Comparison of ENCODE assay signal across 12 cellular contexts in the genomic region with DNA sequence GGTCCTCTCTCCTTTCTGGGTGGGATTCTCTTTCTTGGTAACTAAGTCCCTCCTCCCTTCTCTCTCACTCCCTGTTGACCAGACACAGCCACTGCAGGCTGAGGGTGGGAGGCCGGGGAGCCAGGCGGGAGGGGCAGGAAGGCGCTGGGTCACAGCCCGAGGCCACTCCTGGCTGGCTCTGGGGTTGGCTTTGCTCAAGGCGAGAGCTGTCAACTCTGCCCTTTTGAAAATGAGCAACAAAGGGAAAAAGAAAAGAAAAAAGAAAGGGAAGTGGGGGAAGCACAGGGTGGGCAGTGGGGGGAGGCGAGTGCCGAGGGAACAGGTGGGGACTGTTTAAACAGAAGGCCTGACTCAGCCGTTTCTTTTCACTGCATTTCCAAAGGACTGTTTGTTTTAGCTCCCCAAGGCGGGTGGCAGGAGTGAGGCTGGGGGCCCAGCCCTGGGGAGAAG.
DNase-seq lines count a peak whose midpoint lies in the region; ATAC-seq and TF ChIP-seq lines count a peak whose summit lies in the region.
"Had no signal": no experiment of that assay in that cellular context is flagged by ENCODE, and none has a peak within 500 bp of the region (broad histone marks: within the 10 kb centered on the region; RNA-seq: fewer than 3 reads in every experiment).

No MANE protein-coding gene starts in this region.

- H4K20me1 ChIP-seq in SK-N-SH (ENCODE audit: insufficient read depth) = no peaks in the 10 kb centered on the region

- H3K27ac ChIP-seq in SK-N-SH (ENCODE audit: low read depth in 2 of 2, low read length in 1 of 2) (no peak overlapping the region), upper lobe of right lung (no peak overlapping the region), A673 (ENCODE audit: low read depth, low read length, poor library complexity, severe bottlenecking) (no peak overlapping the region)
- H3K27ac ChIP-seq: neutrophil, tibial artery had no signal

- peak; percentile 50 for DNase-seq in SK-N-SH
- peak; percentile 78 for DNase-seq in WTC11 (ENCODE audit: low spot score)
- DNase-seq in islet precursor cell = peak; percentile 97
- DNase-seq in upper lobe of right lung = no peak
- DNase-seq in A673 (ENCODE audit: low spot score) = no peak
- no peak for DNase-seq in NOMO-1 treated with DMSO at 0.1 percent for 48 hours (lab: John Stamatoyannopoulos, UW; ENCODE audit: unreplicated experiment)
- DNase-seq in OCI-M2 (lab: John Stamatoyannopoulos, UW; ENCODE audit: unreplicated experiment) = no peak
- DNase-seq: ACHN, activated B cell treated with CpG ODN at 0.5 μM for 24 hours, tibial artery had no signal

- H3K9me2 ChIP-seq in SK-N-SH = no peaks in the 10 kb centered on the region

- H3K79me2 ChIP-seq in SK-N-SH (ENCODE audit: insufficient read depth) = no peaks in the 10 kb centered on the region

- H3K36me3 Mint-ChIP-seq in WTC11 = no peaks in the 10 kb centered on the region

- BruUV-seq in A673 (replicated peaks; lab: Mats Ljungman, UMichigan) = no TSS peak

- H3K9ac ChIP-seq in SK-N-SH = no peak overlapping the region

- POLR2A ChIA-PET in SK-N-SH (lab: Yijun Ruan, JAX) = no interaction called here
- POLR2A ChIA-PET in WTC11 (lab: Charles Lee) = interaction anchor here (0.6 to 1.5 kb wide), 6 partner anchors 9 to 511 kb away, joined by 3 to 7 read pairs (median 4); no protein-coding TSS in a partner anchor
- POLR2A ChIA-PET in A673 (lab: Charles Lee; ENCODE audit: low non-redundant PET) = no interaction called here

- intact Hi-C loops in upper lobe of right lung (cut with DNase I) = no loop called here
- intact Hi-C loops in A673 (cut with micrococcal nuclease; ENCODE audit: unreplicated experiment) = no loop called here

- TF ChIP-seq RAD21 in SK-N-SH (IDR thresholded peaks at IDR 0.05; ENCODE audit: low read length) = no peak

- H3F3A ChIP-seq in SK-N-SH (replicated peaks; ENCODE audit: insufficient read depth) = no peaks in the 10 kb centered on the region

- peak overlapping the region; percentile 29 for H3K4me3 Mint-ChIP-seq in WTC11
- H3K4me3 Mint-ChIP-seq: activated B cell treated with CpG ODN at 0.5 μM for 24 hours had no signal

- CTCF ChIA-PET in SK-N-SH (lab: Yijun Ruan, JAX) = interaction anchor here (1.0 to 1.2 kb wide), 2 partner anchors 9 to 27 kb away, joined by 3 to 4 read pairs; no protein-coding TSS in a partner anchor
- CTCF ChIA-PET in WTC11 (lab: Charles Lee) = interaction anchor here (0.6 to 2.7 kb wide), 12 partner anchors 10 to 745 kb away, joined by 3 to 20 read pairs (median 5); partner anchors contain the start of gene IGFBP5
- CTCF ChIA-PET in A673 (lab: Charles Lee) = no interaction called here

- H3K4me1 ChIP-seq in SK-N-SH (ENCODE audit: control insufficient read depth in 1 of 2, insufficient read depth in 2 of 2, low read depth in 1 of 2, low read length in 1 of 2) (peaks cover 0 to 6% of the 10 kb centered on the region in 2 experiments; a peak in 1 of 4 replicates), upper lobe of right lung (no peaks in the 10 kb centered on the region), A673 (ENCODE audit: insufficient read depth, low read length, poor library complexity, severe bottlenecking) (no peaks in the 10 kb centered on the region)

- 69% methylated on average over 9 of the region's 9 CpGs for WGBS in SK-N-SH (ENCODE audit: low lambda C conversion rate)

- no peak for ATAC-seq in SK-N-SH treated with all-trans-retinoic acid at 6 μM for 48 hours
- peak; percentile 98 for ATAC-seq in WTC11
- peak; percentile 45 for ATAC-seq in upper lobe of right lung

- no peaks in the 10 kb centered on the region for H3K36me3 ChIP-seq in SK-N-SH (replicated peaks in 1 of 2; ENCODE audit: control insufficient read depth in 1 of 2, insufficient read depth in 2 of 2, low read length in 1 of 2)
- no peaks in the 10 kb centered on the region for H3K36me3 ChIP-seq in upper lobe of right lung
- no peaks in the 10 kb centered on the region for H3K36me3 ChIP-seq in A673 (ENCODE audit: insufficient read depth, low read length, poor library complexity, severe bottlenecking)
- H3K36me3 ChIP-seq: neutrophil, tibial artery had no signal

- peaks cover 56% of the 10 kb centered on the region for H3K4me1 Mint-ChIP-seq in WTC11
- H3K4me1 Mint-ChIP-seq: activated B cell treated with CpG ODN at 0.5 μM for 24 hours had no signal

- TF ChIP-seq CTCF in SK-N-SH (IDR thresholded peaks at IDR 0.05) (no peak), WTC11 (IDR thresholded peaks at IDR 0.05) (no peak), upper lobe of right lung (IDR thresholded peaks at IDR 0.05) (no peak), A673 (conservative IDR thresholded peaks at IDR 0.05; ENCODE audit: low read depth, low read length) (no peak)

- H3K27me3 Mint-ChIP-seq in WTC11 (ENCODE audit: low read depth) = peaks cover 3% of the 10 kb centered on the region; the same call in 1 of the 2 replicates

- H3K27ac Mint-ChIP-seq in WTC11 = peak overlapping the region; percentile 82
- H3K27ac Mint-ChIP-seq: activated B cell treated with CpG ODN at 0.5 μM for 24 hours had no signal

- no peak for TF ChIP-seq EP300 in SK-N-SH (IDR thresholded peaks at IDR 0.05; ENCODE audit: borderline replicate concordance in 1 of 2, low read depth in 1 of 2, low read length in 1 of 2)

- H3K4me2 ChIP-seq in SK-N-SH = no peak overlapping the region

- H2AFZ ChIP-seq in SK-N-SH (ENCODE audit: low read depth) = no peak overlapping the region

- H3K4me3 ChIP-seq in SK-N-SH (ENCODE audit: low read depth in 2 of 2, low read length in 1 of 2) (no peak overlapping the region), upper lobe of right lung (no peak overlapping the region), A673 (ENCODE audit: low read depth, low read length, poor library complexity, severe bottlenecking) (no peak overlapping the region)
- H3K4me3 ChIP-seq: tibial artery had no signal

- H3K9me3 Mint-ChIP-seq in WTC11 = 0 out of 2 replicates have a peak, but pooled peaks cover 3% of the 10 kb centered on the region
- H3K9me3 Mint-ChIP-seq: activated B cell treated with CpG ODN at 0.5 μM for 24 hours had no signal

- H3K9me3 ChIP-seq in SK-N-SH (no peaks in the 10 kb centered on the region), upper lobe of right lung (no peaks in the 10 kb centered on the region), A673 (ENCODE audit: low read depth, low read length, poor library complexity, severe bottlenecking) (no peaks in the 10 kb centered on the region)
- H3K9me3 ChIP-seq: neutrophil, tibial artery had no signal

- H3K27me3 ChIP-seq in SK-N-SH (ENCODE audit: insufficient read depth) = no peaks in the 10 kb centered on the region
- no peaks in the 10 kb centered on the region for H3K27me3 ChIP-seq in upper lobe of right lung
- no peaks in the 10 kb centered on the region for H3K27me3 ChIP-seq in A673 (replicated peaks; ENCODE audit: insufficient read depth, low read depth, low read length, poor library complexity)
- H3K27me3 ChIP-seq: tibial artery had no signal

TF ChIP-seq in SK-N-SH, 30 proteins besides CTCF, POLR2A, EP300 and RAD21:
- TF ChIP-seq ELF1 (IDR thresholded peaks at IDR 0.05) (no peak), FOSL2 (IDR thresholded peaks at IDR 0.05; ENCODE audit: borderline replicate concordance, low read depth) (no peak), PBX3 (IDR thresholded peaks at IDR 0.05) (no peak), YY1 (IDR thresholded peaks at IDR 0.05; ENCODE audit: low read depth) (no peak), RCOR1 (IDR thresholded peaks at IDR 0.05; ENCODE audit: low read length) (no peak), POLR2AphosphoS5 (IDR thresholded peaks at IDR 0.05; ENCODE audit: low read depth, low read length) (no peak)

TF ChIP-seq in SK-N-SH treated with all-trans-retinoic acid at 6 μM for 48 hours, 23 proteins besides CTCF, POLR2A, EP300 and RAD21:
- TF ChIP-seq RARB (CRISPR knock-in tag; IDR thresholded peaks at IDR 0.05) (no peak), ZFP30 (CRISPR knock-in tag; IDR thresholded peaks at IDR 0.05) (no peak), ZNF8 (CRISPR knock-in tag; IDR thresholded peaks at IDR 0.05) (no peak), TOX (CRISPR knock-in tag; IDR thresholded peaks at IDR 0.05; ENCODE audit: borderline replicate concordance) (no peak), GLIS3 (CRISPR knock-in tag; IDR thresholded peaks at IDR 0.05) (no peak), ZNF565 (CRISPR knock-in tag; conservative IDR thresholded peaks at IDR 0.05; ENCODE audit: low read depth) (no peak), ZFP3 (CRISPR knock-in tag; IDR thresholded peaks at IDR 0.05) (no peak)
- TF ChIP-seq, protein P1, sequence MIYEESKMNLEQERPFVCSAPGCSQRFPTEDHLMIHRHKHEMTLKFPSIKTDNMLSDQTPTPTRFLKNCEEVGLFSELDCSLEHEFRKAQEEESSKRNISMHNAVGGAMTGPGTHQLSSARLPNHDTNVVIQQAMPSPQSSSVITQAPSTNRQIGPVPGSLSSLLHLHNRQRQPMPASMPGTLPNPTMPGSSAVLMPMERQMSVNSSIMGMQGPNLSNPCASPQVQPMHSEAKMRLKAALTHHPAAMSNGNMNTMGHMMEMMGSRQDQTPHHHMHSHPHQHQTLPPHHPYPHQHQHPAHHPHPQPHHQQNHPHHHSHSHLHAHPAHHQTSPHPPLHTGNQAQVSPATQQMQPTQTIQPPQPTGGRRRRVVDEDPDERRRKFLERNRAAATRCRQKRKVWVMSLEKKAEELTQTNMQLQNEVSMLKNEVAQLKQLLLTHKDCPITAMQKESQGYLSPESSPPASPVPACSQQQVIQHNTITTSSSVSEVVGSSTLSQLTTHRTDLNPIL (CRISPR knock-in tag; IDR thresholded peaks at IDR 0.05; ENCODE audit: low read depth) = no peak

TF ChIP-seq in WTC11, 78 proteins besides CTCF, POLR2A, EP300 and RAD21 (continues in another document):
- TF ChIP-seq TEAD1 (CRISPR knock-in tag; IDR thresholded peaks at IDR 0.05) = no peak
- TF ChIP-seq, protein P2, sequence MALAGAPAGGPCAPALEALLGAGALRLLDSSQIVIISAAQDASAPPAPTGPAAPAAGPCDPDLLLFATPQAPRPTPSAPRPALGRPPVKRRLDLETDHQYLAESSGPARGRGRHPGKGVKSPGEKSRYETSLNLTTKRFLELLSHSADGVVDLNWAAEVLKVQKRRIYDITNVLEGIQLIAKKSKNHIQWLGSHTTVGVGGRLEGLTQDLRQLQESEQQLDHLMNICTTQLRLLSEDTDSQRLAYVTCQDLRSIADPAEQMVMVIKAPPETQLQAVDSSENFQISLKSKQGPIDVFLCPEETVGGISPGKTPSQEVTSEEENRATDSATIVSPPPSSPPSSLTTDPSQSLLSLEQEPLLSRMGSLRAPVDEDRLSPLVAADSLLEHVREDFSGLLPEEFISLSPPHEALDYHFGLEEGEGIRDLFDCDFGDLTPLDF (CRISPR knock-in tag; IDR thresholded peaks at IDR 0.05) = no peak
- no peak for TF ChIP-seq ZNF396 (CRISPR knock-in tag; IDR thresholded peaks at IDR 0.05; ENCODE audit: borderline replicate concordance)
- no peak for TF ChIP-seq IRF2 (CRISPR knock-in tag; IDR thresholded peaks at IDR 0.05; ENCODE audit: borderline replicate concordance, low read depth)

Comparison
In these comparisons a context has a peak if more than half of its experiments do, and no peak if none do; other contexts are left out.
1. DNase-seq: peak in SK-N-SH (single experiment), WTC11 (single experiment) and islet precursor cell (single experiment); none in upper lobe of right lung (single experiment), A673 (single experiment), NOMO-1 treated with DMSO at 0.1 percent for 48 hours (single experiment) and OCI-M2 (single experiment).